In the genomic region with DNA sequence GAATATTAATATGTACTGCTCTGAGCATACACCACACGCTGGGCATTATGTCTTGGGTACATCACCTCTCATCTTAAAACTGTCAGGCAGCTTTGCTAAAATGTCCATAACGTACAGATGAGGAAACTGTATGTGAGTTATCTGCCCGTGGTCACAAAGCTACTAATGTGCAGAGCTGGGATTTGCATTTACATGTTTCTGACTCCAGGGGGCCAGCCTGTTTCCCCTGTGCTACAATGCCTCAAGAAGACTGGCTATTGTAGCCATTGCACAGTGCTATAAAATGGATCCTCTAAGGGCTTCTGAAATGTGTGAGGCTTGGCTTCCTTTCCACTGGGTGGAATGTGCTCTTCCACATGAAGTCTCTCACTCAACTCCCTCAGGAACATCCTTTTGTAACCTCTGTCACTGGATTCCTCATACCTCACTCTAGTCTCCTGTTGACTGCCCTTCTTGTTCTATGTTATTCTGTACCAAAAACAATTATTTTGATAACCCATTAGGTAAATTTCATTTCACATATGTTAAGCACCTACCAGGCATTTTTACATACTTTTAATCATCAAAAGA, we compare ENCODE assay signal across 11 cellular contexts.
A peak's percentile ranks its signal among the peaks of the same experiment; 100 is the strongest.
DNase-seq lines count a peak whose midpoint lies in the region; ATAC-seq, FAIRE-seq and TF ChIP-seq lines count a peak whose summit lies in the region.
"Had no signal": no experiment of that assay in that cellular context is flagged by ENCODE, and none has a peak within 500 bp of the region (broad histone marks: within the 10 kb centered on the region; RNA-seq: fewer than 3 reads in every experiment).

No MANE protein-coding gene starts in this region.

- H3K36me3 Mint-ChIP-seq in activated CD4-positive, alpha-beta T cell treated with anti-CD3 and anti-CD28 coated beads for 36 hours (ENCODE audit: low read depth) = no peaks in the 10 kb centered on the region
- H3K36me3 Mint-ChIP-seq in type B pancreatic cell = no peaks in the 10 kb centered on the region
- H3K36me3 Mint-ChIP-seq in activated naive CD4-positive, alpha-beta T cell treated with anti-CD3 and anti-CD28 coated beads, Interleukin-2, amount 50 U/mL, for 72 hours = no peaks in the 10 kb centered on the region
- H3K36me3 Mint-ChIP-seq: CD4-positive, CD25-positive, alpha-beta regulatory T cell had no signal

- DNase-seq in activated CD4-positive, alpha-beta T cell treated with anti-CD3 and anti-CD28 coated beads for 36 hours = peak; percentile 10
- no peak for DNase-seq in activated CD4-positive, alpha-beta T cell treated with anti-CD3 and anti-CD28 coated beads for 4 hours
- DNase-seq in GM12878 (ENCODE audit: low read depth, low spot score) = no peak
- no peak for DNase-seq in type B pancreatic cell (ENCODE audit: extremely low spot score, unreplicated experiment)
- DNase-seq in 8988T = no peak
- DNase-seq in activated naive CD4-positive, alpha-beta T cell treated with anti-CD3 and anti-CD28 coated beads, Interleukin-2, amount 50 U/mL, for 72 hours (ENCODE audit: low spot score in 2 of 2) = no peak
- DNase-seq: left ventricle myocardium inferior, Right ventricle myocardium superior had no signal

- no TSS peak for BruUV-seq in GM12878 (replicated peaks; lab: Mats Ljungman, UMichigan)

- H3K27me3 ChIP-seq in GM12878 (replicated peaks in 1 of 2; ENCODE audit: control insufficient read depth in 2 of 2, insufficient read depth in 2 of 2, low read length in 1 of 2) = no peaks in the 10 kb centered on the region

- FAIRE-seq in GM12878 (lab: Jason Lieb, UNC) = no peak

- H3K4me1 Mint-ChIP-seq in activated CD4-positive, alpha-beta T cell treated with anti-CD3 and anti-CD28 coated beads for 36 hours = no peaks in the 10 kb centered on the region
- H3K4me1 Mint-ChIP-seq in type B pancreatic cell (ENCODE audit: unreplicated experiment) = peaks cover 8% of the 10 kb centered on the region
- H3K4me1 Mint-ChIP-seq: CD4-positive, CD25-positive, alpha-beta regulatory T cell had no signal

- no peak overlapping the region for H3K27ac Mint-ChIP-seq in activated CD4-positive, alpha-beta T cell treated with anti-CD3 and anti-CD28 coated beads for 36 hours
- H3K27ac Mint-ChIP-seq in type B pancreatic cell = no peak overlapping the region
- H3K27ac Mint-ChIP-seq in activated naive CD4-positive, alpha-beta T cell treated with anti-CD3 and anti-CD28 coated beads, Interleukin-2, amount 50 U/mL, for 72 hours = no peak overlapping the region
- H3K27ac Mint-ChIP-seq: CD4-positive, CD25-positive, alpha-beta regulatory T cell had no signal

- peaks cover 8% of the 10 kb centered on the region for H3K27me3 Mint-ChIP-seq in activated CD4-positive, alpha-beta T cell treated with anti-CD3 and anti-CD28 coated beads for 36 hours
- no peaks in the 10 kb centered on the region for H3K27me3 Mint-ChIP-seq in type B pancreatic cell

- no peaks in the 10 kb centered on the region; the same call in 1 of the 3 replicates for H3K9me3 ChIP-seq in GM12878 (replicated peaks; ENCODE audit: control insufficient read depth, insufficient read depth, low read length)
- H3K9me3 ChIP-seq: left ventricle myocardium inferior had no signal

- no peaks in the 10 kb centered on the region for H4K20me1 ChIP-seq in GM12878 (ENCODE audit: control insufficient read depth, insufficient read depth)

- ATAC-seq in activated CD4-positive, alpha-beta T cell treated with anti-CD3 and anti-CD28 coated beads for 36 hours = no peak
- ATAC-seq in GM12878 (peak; percentile 88), HG03565 (IDR thresholded peaks at IDR 0.05; ENCODE audit: unreplicated experiment) (no peak)
- no peak for ATAC-seq in activated naive CD4-positive, alpha-beta T cell treated with anti-CD3 and anti-CD28 coated beads, Interleukin-2, amount 50 U/mL, for 72 hours

- WGBS in GM12878 (ENCODE audit: insufficient coverage, insufficient replicate concordance, low lambda C conversion rate, missing lambda C conversion rate) = 30% methylated on average over 3 of the region's 3 CpGs

- H2AFZ ChIP-seq in GM12878 (ENCODE audit: control insufficient read depth, low read depth, low read length) = no peak overlapping the region

- H3K4me3 ChIP-seq in GM12878 = no peak overlapping the region
- H3K4me3 ChIP-seq: left ventricle myocardium inferior had no signal

- H3K36me3 ChIP-seq in GM12878 (ENCODE audit: control insufficient read depth in 2 of 2, insufficient read depth in 2 of 2, low read length in 1 of 2) = no peaks in the 10 kb centered on the region
- H3K36me3 ChIP-seq: left ventricle myocardium inferior had no signal

- SMC1A ChIA-PET in GM12878 (lab: Charles Lee; ENCODE audit: uncharacterized antibody, unreplicated experiment) = interaction anchor here (1.0 kb wide), 2 partner anchors 30 to 141 kb away, joined by 3 to 4 read pairs; no protein-coding TSS in a partner anchor

- H3K4me3 Mint-ChIP-seq in activated CD4-positive, alpha-beta T cell treated with anti-CD3 and anti-CD28 coated beads for 36 hours = no peak overlapping the region
- no peak overlapping the region for H3K4me3 Mint-ChIP-seq in type B pancreatic cell
- H3K4me3 Mint-ChIP-seq: CD4-positive, CD25-positive, alpha-beta regulatory T cell had no signal

- TF ChIP-seq RAD21 in Ishikawa (IDR thresholded peaks at IDR 0.05; ENCODE audit: low read depth) = peak; percentile 36; the same call in 1 of the 2 replicates
- TF ChIP-seq RAD21 in GM12878 (IDR thresholded peaks at IDR 0.05; ENCODE audit: insufficient read depth, low read depth, low read length) = peak; percentile 49

- H3K79me2 ChIP-seq in GM12878 (ENCODE audit: control insufficient read depth, insufficient read depth, low read length) = no peaks in the 10 kb centered on the region

- TF ChIP-seq CTCF in GM12878 (IDR thresholded peaks at IDR 0.05 in 2 of 3, conservative IDR thresholded peaks at IDR 0.05 in 1 of 3; ENCODE audit: control insufficient read depth in 2 of 3, extremely low read depth in 1 of 3, insufficient read depth in 1 of 3, low read depth in 3 of 3, low read length in 3 of 3) (peak; percentile 31 to 49 (median 47)), type B pancreatic cell (conservative IDR thresholded peaks at IDR 0.05) (peak; percentile 55)

- TF ChIP-seq POLR2A in GM12878 (IDR thresholded peaks at IDR 0.05; ENCODE audit: low read depth, low read length) = no peak

- POLR2A ChIA-PET in activated CD4-positive, alpha-beta T cell treated with anti-CD3 and anti-CD28 coated beads for 36 hours (lab: Charles Lee) = no interaction called here
- POLR2A ChIA-PET in GM12878 (lab: Charles Lee) = no interaction called here

- intact Hi-C loops in activated CD4-positive, alpha-beta T cell treated with anti-CD3 and anti-CD28 coated beads for 36 hours (cut with DNase I, micrococcal nuclease) = no loop called here
- intact Hi-C loops in GM12878 (cut with micrococcal nuclease; ENCODE audit: unreplicated experiment) = no loop called here

- no peak overlapping the region for H3K4me2 ChIP-seq in GM12878 (ENCODE audit: control insufficient read depth, insufficient read depth)

- CTCF ChIA-PET in activated CD4-positive, alpha-beta T cell treated with anti-CD3 and anti-CD28 coated beads for 36 hours (lab: Charles Lee) = no interaction called here
- CTCF ChIA-PET in GM12878 (lab: Yijun Ruan, JAX) = interaction anchor here (0.8 to 1.9 kb wide), 7 partner anchors 9 to 272 kb away, joined by 3 to 4 read pairs (median 3); no protein-coding TSS in a partner anchor

- peaks cover 17% of the 10 kb centered on the region for H3K4me1 ChIP-seq in GM12878 (ENCODE audit: control insufficient read depth, insufficient read depth, low read length)
- H3K4me1 ChIP-seq: left ventricle myocardium inferior had no signal

- RAD21 ChIA-PET in GM12878 (lab: Charles Lee; ENCODE audit: unreplicated experiment) = interaction anchor here (0.8 to 2.0 kb wide), 2 partner anchors 9 to 30 kb away, joined by 3 to 5 read pairs; no protein-coding TSS in a partner anchor

- in situ Hi-C loops in GM12878 (cut with MboI) = no loop called here

- H3K9me3 Mint-ChIP-seq in activated CD4-positive, alpha-beta T cell treated with anti-CD3 and anti-CD28 coated beads for 36 hours (ENCODE audit: low read depth) = no peaks in the 10 kb centered on the region
- H3K9me3 Mint-ChIP-seq in type B pancreatic cell = peaks cover 3% of the 10 kb centered on the region
- H3K9me3 Mint-ChIP-seq in activated naive CD4-positive, alpha-beta T cell treated with anti-CD3 and anti-CD28 coated beads, Interleukin-2, amount 50 U/mL, for 72 hours = no peaks in the 10 kb centered on the region

- H3K9ac ChIP-seq in GM12878 (ENCODE audit: control insufficient read depth, insufficient read depth, low read length) = no peak overlapping the region

- TF ChIP-seq EP300 in Ishikawa (IDR thresholded peaks at IDR 0.05; ENCODE audit: borderline replicate concordance) (no peak), GM12878 (IDR thresholded peaks at IDR 0.05; ENCODE audit: borderline replicate concordance in 1 of 2, control insufficient read depth in 1 of 2, low read depth in 2 of 2, low read length in 2 of 2) (no peak)

- H3K27ac ChIP-seq in GM12878 (ENCODE audit: control insufficient read depth, insufficient read depth) = no peak overlapping the region
- H3K27ac ChIP-seq: left ventricle myocardium inferior had no signal

TF ChIP-seq in Ishikawa, 13 proteins besides CTCF, POLR2A, EP300 and RAD21:
- TF ChIP-seq NFIC (IDR thresholded peaks at IDR 0.05) = no peak
- TF ChIP-seq CEBPB (IDR thresholded peaks at IDR 0.05) = no peak
- TF ChIP-seq YY1 (IDR thresholded peaks at IDR 0.05; ENCODE audit: low read depth) = no peak
- TF ChIP-seq EGR1 (IDR thresholded peaks at IDR 0.05) = no peak
- TF ChIP-seq, protein P1, sequence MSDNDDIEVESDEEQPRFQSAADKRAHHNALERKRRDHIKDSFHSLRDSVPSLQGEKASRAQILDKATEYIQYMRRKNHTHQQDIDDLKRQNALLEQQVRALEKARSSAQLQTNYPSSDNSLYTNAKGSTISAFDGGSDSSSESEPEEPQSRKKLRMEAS (IDR thresholded peaks at IDR 0.05) = no peak
TF ChIP-seq in Ishikawa: peak in this region for 0.

TF ChIP-seq in GM12878, 131 proteins besides CTCF, POLR2A, EP300 and RAD21 (continues in another document):
- TF ChIP-seq NBN (IDR thresholded peaks at IDR 0.05) (no peak), PAX8 (IDR thresholded peaks at IDR 0.05) (no peak), SMAD1 (IDR thresholded peaks at IDR 0.05; ENCODE audit: low read depth, partially characterized antibody) (no peak), POU2F2 (IDR thresholded peaks at IDR 0.05; ENCODE audit: borderline replicate concordance, low read depth, low read length) (peak; percentile 53; the same call in 1 of the 3 replicates), MYC (IDR thresholded peaks at IDR 0.05; ENCODE audit: insufficient read depth, insufficient read length, insufficient replicate concordance, low read length, severe bottlenecking) (no peak), ATF7 (IDR thresholded peaks at IDR 0.05; ENCODE audit: low read depth) (no peak), MTA2 (IDR thresholded peaks at IDR 0.05; ENCODE audit: low read depth) (no peak)
